22 cellular contexts compared by ENCODE assay signal in genomic region chr2:195677290-195677689, GRCh38.
"Had no signal": no experiment of that assay in that cellular context is flagged by ENCODE, and none has a peak within 500 bp of the region (broad histone marks: within the 10 kb centered on the region; RNA-seq: fewer than 3 reads in every experiment).

No MANE protein-coding gene starts in this region.

- H3K36me3 ChIP-seq: adrenal gland, breast epithelium had no signal

- H3K9me3 Mint-ChIP-seq: dendritic cell treated with granulocyte-macrophage colony-stimulating factor and Interleukin-4, amounts not matched to agents 40 ng/mL and 50 ng/mL, for 4 days; stimulated activated effector memory CD8-positive, alpha-beta T cell treated with anti-CD3 and anti-CD28 coated beads, Interleukin-12 subunit alpha, Interleukin-12 subunit beta, amount 100 ng/mL, for 72 hours had no signal

- H3K27ac Mint-ChIP-seq: dendritic cell treated with granulocyte-macrophage colony-stimulating factor and Interleukin-4, amounts not matched to agents 40 ng/mL and 50 ng/mL, for 4 days; nephron progenitor cell; stimulated activated effector memory CD8-positive, alpha-beta T cell treated with anti-CD3 and anti-CD28 coated beads, Interleukin-12 subunit alpha, Interleukin-12 subunit beta, amount 100 ng/mL, for 72 hours; T-helper 2 cell treated with Interferon-gamma antibody and Interleukin-4, amounts not matched to agents 5 μg/mL and 100 μg/mL, for 36 hours had no signal

- H3K9me3 ChIP-seq: adrenal gland, breast epithelium, gastrocnemius medialis, stomach, testis, upper lobe of left lung had no signal

- H3K4me2 ChIP-seq: smooth muscle cell had no signal

- FAIRE-seq: astrocyte had no signal

- DNase-seq: activated effector memory CD4-positive, alpha-beta T cell treated with Interleukin-2 at 50 U/mL for 16 hours; activated naive CD4-positive, alpha-beta T cell treated with anti-CD3 and anti-CD28 coated beads, Interleukin-2, amount 50 U/mL, for 16 hours; activated T-cell treated with anti-CD3 and anti-CD28 coated beads, Interleukin-2, amount 50 U/mL, for 1 hour; adrenal gland; effector CD8-positive, alpha-beta T cell; gastrocnemius medialis; head of caudate nucleus; left ventricle myocardium superior; nephron progenitor cell; nucleus accumbens; stimulated activated CD4-positive, alpha-beta T cell treated with anti-CD3 and anti-CD28 coated beads, Interleukin-4, amount 100 ng/mL, for 1 hour; stomach; SW 1271; testis; upper lobe of left lung had no signal

- H3K4me3 Mint-ChIP-seq: dendritic cell treated with granulocyte-macrophage colony-stimulating factor and Interleukin-4, amounts not matched to agents 40 ng/mL and 50 ng/mL, for 4 days; nephron progenitor cell; stimulated activated effector memory CD8-positive, alpha-beta T cell treated with anti-CD3 and anti-CD28 coated beads, Interleukin-12 subunit alpha, Interleukin-12 subunit beta, amount 100 ng/mL, for 72 hours; T-helper 2 cell treated with Interferon-gamma antibody and Interleukin-4, amounts not matched to agents 5 μg/mL and 100 μg/mL, for 36 hours had no signal

- H3K27ac ChIP-seq: adrenal gland, breast epithelium, gastrocnemius medialis, stomach, testis, upper lobe of left lung had no signal

- H3K4me3 ChIP-seq: adrenal gland, breast epithelium, gastrocnemius medialis, smooth muscle cell, stomach, testis, upper lobe of left lung had no signal

- H3K4me1 ChIP-seq: breast epithelium, gastrocnemius medialis, stomach, testis, upper lobe of left lung had no signal

- H3K27me3 ChIP-seq: adrenal gland, breast epithelium, gastrocnemius medialis, stomach, testis, upper lobe of left lung had no signal

- ATAC-seq: gastrocnemius medialis; left ventricle myocardium superior; sciatic nerve; stimulated activated effector memory CD8-positive, alpha-beta T cell treated with anti-CD3 and anti-CD28 coated beads, Interleukin-12 subunit alpha, Interleukin-12 subunit beta, amount 100 ng/mL, for 72 hours had no signal

- H3K4me1 Mint-ChIP-seq: nephron progenitor cell had no signal

- H3K27me3 Mint-ChIP-seq: dendritic cell treated with granulocyte-macrophage colony-stimulating factor and Interleukin-4, amounts not matched to agents 40 ng/mL and 50 ng/mL, for 4 days had no signal
